In the genomic region with DNA sequence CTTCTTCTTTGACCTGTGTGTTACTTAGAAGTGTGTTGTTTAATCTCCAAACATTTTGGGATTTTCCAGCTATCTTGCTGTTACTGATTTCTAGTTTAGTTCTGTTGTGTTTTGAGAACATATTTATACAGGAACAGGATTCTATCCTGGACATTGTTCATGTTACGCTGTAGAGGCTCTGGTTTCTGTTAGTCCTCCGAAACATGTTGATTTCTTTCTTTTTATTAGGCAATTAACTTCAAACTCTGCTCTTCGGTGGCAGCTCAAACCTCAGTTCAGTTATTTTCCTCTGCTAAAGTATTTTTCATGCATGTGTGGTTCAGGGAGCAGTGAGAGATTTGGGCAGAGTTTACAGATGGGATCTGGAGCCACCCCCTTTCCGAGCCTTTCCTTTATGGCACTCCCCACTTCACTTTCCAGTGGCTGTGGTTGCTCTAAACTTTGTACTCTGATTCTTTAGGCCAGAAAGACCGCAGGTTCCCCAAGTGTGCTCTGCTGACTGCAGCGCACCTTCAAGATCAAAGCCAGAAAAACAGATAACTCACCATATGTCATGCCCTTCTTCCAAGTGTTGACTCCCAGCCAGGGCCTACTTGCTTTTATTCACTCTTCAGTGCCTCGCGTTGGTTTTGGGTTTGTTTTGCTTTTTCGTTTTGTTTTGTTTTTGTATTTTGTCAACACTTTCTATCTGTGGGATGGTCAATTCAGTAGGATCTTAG, we compare ENCODE assay signal across 27 cellular contexts.
DNase-seq lines count a peak whose midpoint lies in the region; ATAC-seq, FAIRE-seq and TF ChIP-seq lines count a peak whose summit lies in the region.
"Had no signal": no experiment of that assay in that cellular context is flagged by ENCODE, and none has a peak within 500 bp of the region (broad histone marks: within the 10 kb centered on the region; RNA-seq: fewer than 3 reads in every experiment).

No MANE protein-coding gene starts in this region.

- H3K27me3 ChIP-seq in mammary epithelial cell (ENCODE audit: insufficient read depth, low read length) (no peaks in the 10 kb centered on the region), hepatocyte (no peaks in the 10 kb centered on the region), trophoblast cell (ENCODE audit: insufficient read depth, low read length) (no peaks in the 10 kb centered on the region)
- H3K27me3 ChIP-seq: esophagus muscularis mucosa had no signal

- no peaks in the 10 kb centered on the region for H3K36me3 ChIP-seq in mammary epithelial cell (ENCODE audit: insufficient read depth, low read length)
- no peaks in the 10 kb centered on the region for H3K36me3 ChIP-seq in hepatocyte (replicated peaks; ENCODE audit: insufficient read depth, low read depth)
- no peaks in the 10 kb centered on the region for H3K36me3 ChIP-seq in trophoblast cell (ENCODE audit: control insufficient read depth in 1 of 2, insufficient read depth in 2 of 2, low read length in 2 of 2)
- H3K36me3 ChIP-seq: esophagus muscularis mucosa had no signal

- H3K9me3 Mint-ChIP-seq in MCF 10A (ENCODE audit: unreplicated experiment), result no peaks in the 10 kb centered on the region
- H3K9me3 Mint-ChIP-seq: stimulated activated effector memory CD8-positive, alpha-beta T cell treated with anti-CD3 and anti-CD28 coated beads, Interleukin-12 subunit alpha, Interleukin-12 subunit beta, amount 100 ng/mL, for 72 hours had no signal

- no peaks in the 10 kb centered on the region for H3K9me2 ChIP-seq in hepatocyte (replicated peaks; ENCODE audit: insufficient read depth)

- FAIRE-seq in D721Med (lab: Jason Lieb, UNC), result no peak
- FAIRE-seq: HTR-8/SVneo had no signal

- no peak for TF ChIP-seq CTCF in MCF 10A (IDR thresholded peaks at IDR 0.05; ENCODE audit: unreplicated experiment)
- TF ChIP-seq CTCF in mammary epithelial cell (conservative IDR thresholded peaks at IDR 0.05 in 1 of 2, IDR thresholded peaks at IDR 0.05 in 1 of 2; ENCODE audit: extremely low read depth in 1 of 2, insufficient read depth in 1 of 2, low read depth in 1 of 2, low read length in 2 of 2), result no peak
- no peak for TF ChIP-seq CTCF in hepatocyte (IDR thresholded peaks at IDR 0.05; ENCODE audit: poor library complexity)
- no peak for TF ChIP-seq CTCF in D721Med (IDR thresholded peaks at IDR 0.05; ENCODE audit: insufficient read depth, missing control alignments)

- H3K14ac ChIP-seq in trophoblast cell (ENCODE audit: low read length), result no peak overlapping the region

- H3K4me3 ChIP-seq in mammary epithelial cell (replicated peaks in 1 of 3; ENCODE audit: insufficient read depth in 1 of 3, low read depth in 2 of 3, low read length in 3 of 3) (no peak overlapping the region), hepatocyte (no peak overlapping the region), trophoblast cell (ENCODE audit: low read depth, low read length) (no peak overlapping the region)
- H3K4me3 ChIP-seq: esophagus muscularis mucosa had no signal

- H4K12ac ChIP-seq in trophoblast cell (ENCODE audit: low read depth, low read length), result no peak overlapping the region

- H4K8ac ChIP-seq in trophoblast cell (ENCODE audit: low read depth, low read length), result no peak overlapping the region

- H3K79me1 ChIP-seq in trophoblast cell (ENCODE audit: low read length), result peaks cover 3% of the 10 kb centered on the region

- H2BK5ac ChIP-seq in trophoblast cell (ENCODE audit: low read depth, low read length, poor library complexity), result no peak overlapping the region

- peak overlapping the region; percentile 42 for H3K27ac Mint-ChIP-seq in MCF 10A (ENCODE audit: low read depth, unreplicated experiment)
- H3K27ac Mint-ChIP-seq: CD8-positive, alpha-beta memory T cell; HFFc6; stimulated activated effector memory CD8-positive, alpha-beta T cell treated with anti-CD3 and anti-CD28 coated beads, Interleukin-12 subunit alpha, Interleukin-12 subunit beta, amount 100 ng/mL, for 72 hours had no signal

- no peak overlapping the region for H3K23ac ChIP-seq in trophoblast cell (ENCODE audit: low read length)

- H3K79me2 ChIP-seq in mammary epithelial cell (ENCODE audit: insufficient read depth, low read length) (no peaks in the 10 kb centered on the region), hepatocyte (no peaks in the 10 kb centered on the region), trophoblast cell (ENCODE audit: control insufficient read depth, insufficient read depth, low read length, poor library complexity) (no peaks in the 10 kb centered on the region)

- intact Hi-C loops in MCF 10A (cut with micrococcal nuclease) (no loop called here), mammary epithelial cell (cut with micrococcal nuclease) (no loop called here)

- H3K4me1 Mint-ChIP-seq in MCF 10A (ENCODE audit: insufficient read depth, unreplicated experiment), result peaks cover 6% of the 10 kb centered on the region
- H3K4me1 Mint-ChIP-seq: CD8-positive, alpha-beta memory T cell had no signal

- H2AK5ac ChIP-seq in trophoblast cell (ENCODE audit: low read length), result no peak overlapping the region

- H4K91ac ChIP-seq in trophoblast cell (ENCODE audit: low read depth, low read length), result no peak overlapping the region

- DNase-seq in MCF 10A (ENCODE audit: unreplicated experiment) (no peak), mammary epithelial cell (no peak), hepatocyte (ENCODE audit: low spot score) (no peak), trophoblast cell (no peak), D721Med (ENCODE audit: insufficient read length, low spot score) (no peak), NOMO-1 treated with DMSO at 0.1 percent for 48 hours (lab: John Stamatoyannopoulos, UW; ENCODE audit: unreplicated experiment) (no peak)
- DNase-seq: activated CD4-positive, alpha-beta T cell treated with anti-CD3 and anti-CD28 coated beads for 4 hours; activated naive CD4-positive, alpha-beta T cell treated with anti-CD3 and anti-CD28 coated beads, Interleukin-2, amount 50 U/mL, for 16 hours; activated T-cell treated with anti-CD3 and anti-CD28 coated beads, Interleukin-2, amount 50 U/mL, for 48 hours; anterior cingulate cortex; CD8-positive, alpha-beta memory T cell; DMS79 treated with DMSO at 0.1 percent for 48 hours; effector CD8-positive, alpha-beta T cell; HFFc6; Karpas-422; mesenchymal stem cell; naive thymus-derived CD8-positive, alpha-beta T cell; NCI-H1092; NCI-H1930; posterior cingulate gyrus; SHP77 treated with DMSO at 0.1 percent for 48 hours; stimulated activated CD4-positive, alpha-beta T cell treated with anti-CD3 and anti-CD28 coated beads, Interleukin-2, amount 100 ng/mL, for 24 hours had no signal

- POLR2A ChIA-PET in MCF 10A (lab: Yijun Ruan, JAX), result interaction anchor here (0.6 kb wide), 1 partner anchor 78 kb away, joined by 3 read pairs; the partner anchor contains the start of gene KSR1

- H3K4me3 Mint-ChIP-seq in MCF 10A (ENCODE audit: unreplicated experiment), result no peak overlapping the region
- H3K4me3 Mint-ChIP-seq: CD8-positive, alpha-beta memory T cell; naive thymus-derived CD8-positive, alpha-beta T cell; stimulated activated effector memory CD8-positive, alpha-beta T cell treated with anti-CD3 and anti-CD28 coated beads, Interleukin-12 subunit alpha, Interleukin-12 subunit beta, amount 100 ng/mL, for 72 hours had no signal

- H3K4ac ChIP-seq in trophoblast cell (ENCODE audit: low read depth, low read length), result no peak overlapping the region

- in situ Hi-C loops in mammary epithelial cell (cut with MboI; ENCODE audit: low sequenced_read_pairs in 2 of 2), result no loop called here

- H4K20me1 ChIP-seq in mammary epithelial cell (ENCODE audit: insufficient read depth, low read length) (no peaks in the 10 kb centered on the region), hepatocyte (ENCODE audit: insufficient read depth, poor library complexity, severe bottlenecking) (no peaks in the 10 kb centered on the region)

- H3K9me3 ChIP-seq in mammary epithelial cell (replicated peaks; ENCODE audit: insufficient read depth, low read length), result peaks cover 4% of the 10 kb centered on the region
- H3K9me3 ChIP-seq in hepatocyte (ENCODE audit: low read depth), result no peaks in the 10 kb centered on the region
- peaks cover 4% of the 10 kb centered on the region for H3K9me3 ChIP-seq in trophoblast cell (ENCODE audit: insufficient read depth, low read depth, low read length)
- H3K9me3 ChIP-seq: esophagus muscularis mucosa had no signal

- WGBS in mammary epithelial cell (ENCODE audit: low coverage, missing lambda C conversion rate), result 94% methylated on average over 9 of the region's 9 CpGs
- WGBS in hepatocyte (ENCODE audit: low lambda C conversion rate, missing lambda C conversion rate), result 67% methylated on average over 9 of the region's 9 CpGs
- no CpG with 5 or more reads among the region's 9 CpGs for WGBS in trophoblast cell (ENCODE audit: extremely low coverage, insufficient coverage, insufficient read length)

- H3K4me1 ChIP-seq in mammary epithelial cell (ENCODE audit: insufficient read depth, low read length) (peaks cover 21% of the 10 kb centered on the region), hepatocyte (ENCODE audit: insufficient read depth) (peaks cover 5% of the 10 kb centered on the region), trophoblast cell (ENCODE audit: control insufficient read depth in 1 of 2, insufficient read depth in 2 of 2, low read length in 2 of 2) (peaks cover 5 to 8% of the 10 kb centered on the region in 2 experiments)

- no peak overlapping the region for H2BK120ac ChIP-seq in trophoblast cell (ENCODE audit: insufficient read depth, low read length, poor library complexity)

- H3K27me3 Mint-ChIP-seq in MCF 10A (ENCODE audit: insufficient read depth, unreplicated experiment), result no peaks in the 10 kb centered on the region

- dilution Hi-C loops in mammary epithelial cell (cut with HindIII; ENCODE audit: low sequenced_read_pairs), result no loop called here

- no peak overlapping the region for H3K18ac ChIP-seq in trophoblast cell (ENCODE audit: low read length)

- BruUV-seq in MCF 10A (replicated peaks; lab: Mats Ljungman, UMichigan) (no TSS peak), mammary epithelial cell (replicated peaks; lab: Mats Ljungman, UMichigan) (no TSS peak)

- H2AFZ ChIP-seq in mammary epithelial cell (ENCODE audit: low read depth, low read length) (no peak overlapping the region), hepatocyte (no peak overlapping the region), trophoblast cell (ENCODE audit: insufficient read depth, low read length, poor library complexity) (no peak overlapping the region)

- H3K27ac ChIP-seq in mammary epithelial cell (ENCODE audit: insufficient read depth, low read depth, low read length) (no peak overlapping the region), hepatocyte (peak overlapping the region; percentile 78), trophoblast cell (ENCODE audit: low read depth, low read length) (no peak overlapping the region)

- no peaks in the 10 kb centered on the region for H3K36me3 Mint-ChIP-seq in MCF 10A (ENCODE audit: insufficient read depth, unreplicated experiment)

- ATAC-seq in HG03565 (IDR thresholded peaks at IDR 0.05; ENCODE audit: unreplicated experiment) (no peak), HG03280 (IDR thresholded peaks at IDR 0.05; ENCODE audit: unreplicated experiment) (no peak)
- ATAC-seq: naive thymus-derived CD8-positive, alpha-beta T cell; stimulated activated effector memory CD8-positive, alpha-beta T cell treated with anti-CD3 and anti-CD28 coated beads, Interleukin-12 subunit alpha, Interleukin-12 subunit beta, amount 100 ng/mL, for 72 hours had no signal

- CTCF ChIA-PET in MCF 10A (lab: Yijun Ruan, JAX) (interaction anchor here (0.7 to 4.1 kb wide), 3 partner anchors 24 to 381 kb away, joined by 3 to 12 read pairs (median 3); no protein-coding TSS in a partner anchor), mammary epithelial cell (lab: Charles Lee; ENCODE audit: low non-redundant PET) (no interaction called here)

- no peak overlapping the region for H3K9ac ChIP-seq in mammary epithelial cell (ENCODE audit: insufficient read depth, low read length)
- no peak overlapping the region for H3K9ac ChIP-seq in trophoblast cell (ENCODE audit: low read length)

- no peak overlapping the region for H3K4me2 ChIP-seq in mammary epithelial cell (ENCODE audit: insufficient read depth, low read depth, low read length)
- peak overlapping the region; percentile 48 for H3K4me2 ChIP-seq in hepatocyte
- no peak overlapping the region for H3K4me2 ChIP-seq in trophoblast cell (ENCODE audit: low read length)

- peak overlapping the region; percentile 2 for H2BK12ac ChIP-seq in trophoblast cell (ENCODE audit: low read length)
